25 cellular contexts compared by ENCODE assay signal in the genomic region with DNA sequence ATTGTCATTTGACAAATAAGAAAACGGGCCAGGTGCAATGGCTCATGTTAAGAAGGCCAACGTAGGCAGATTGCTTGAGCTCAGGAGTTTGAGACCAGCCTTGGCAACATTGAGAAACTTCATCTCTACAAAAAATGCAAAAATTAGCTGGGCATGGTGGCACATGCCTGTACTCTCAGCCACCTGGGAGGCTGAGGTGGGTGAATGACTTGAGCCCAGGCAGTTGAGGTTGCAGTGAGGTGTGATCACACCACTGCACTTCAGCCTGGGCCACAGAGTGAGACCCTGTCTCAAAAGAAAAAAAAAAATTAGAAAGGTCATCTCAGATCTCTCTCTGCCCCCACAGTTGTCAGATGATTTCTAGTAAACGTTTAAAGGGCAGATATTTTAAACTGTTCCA.
"Had no signal": no experiment of that assay in that cellular context is flagged by ENCODE, and none has a peak within 500 bp of the region (broad histone marks: within the 10 kb centered on the region; RNA-seq: fewer than 3 reads in every experiment).

No MANE protein-coding gene starts in this region.

- DNase-seq: activated CD4-positive, alpha-beta T cell treated with anti-CD3 and anti-CD28 coated beads for 1 hour; activated CD4-positive, alpha-beta T cell treated with anti-CD3 and anti-CD28 coated beads, Interleukin-2, amount 50 U/mL, for 1 hour; activated CD8-positive, alpha-beta T cell treated with anti-CD3 and anti-CD28 coated beads for 36 hours; activated T-cell treated with anti-CD3 and anti-CD28 coated beads, Interleukin-2, amount 50 U/mL, for 4 hours; anterior cingulate cortex; dorsolateral prefrontal cortex; effector memory CD4-positive, alpha-beta T cell; foreskin fibroblast; heart right ventricle; left ventricle myocardium inferior; mucosa of descending colon; stimulated activated CD4-positive, alpha-beta T cell treated with anti-CD3 and anti-CD28 coated beads, Interleukin-12 subunit alpha, Interleukin-12 subunit beta, amount 100 ng/mL, for 4 hours; stimulated activated CD4-positive, alpha-beta T cell treated with anti-CD3 and anti-CD28 coated beads, Interleukin-4, amount 100 ng/mL, for 1 hour; stomach; T-helper 2 cell; transverse colon had no signal

- H3K4me3 ChIP-seq: cardiac muscle cell, coronary artery, dorsolateral prefrontal cortex, heart right ventricle, left ventricle myocardium inferior, lung, mucosa of descending colon, skin epidermis, stomach, suprapubic skin, transverse colon had no signal

- H3K27ac Mint-ChIP-seq: activated CD8-positive, alpha-beta T cell treated with anti-CD3 and anti-CD28 coated beads for 36 hours; activated naive CD4-positive, alpha-beta T cell treated with anti-CD3 and anti-CD28 coated beads, Interleukin-2, amount 50 U/mL, for 24 hours; activated T-helper 2 cell treated with anti-CD3 and anti-CD28 coated beads, Interferon-gamma antibody, Interleukin-2, Interleukin-4, amounts not matched to agents 10 μg/mL and 5 μg/mL and 100 μg/mL, durations not matched to agents 14 hours and 24 hours and 36 hours had no signal

- H3K36me3 ChIP-seq: cardiac muscle cell, heart right ventricle, left ventricle myocardium inferior, suprapubic skin, transverse colon had no signal

- H3K4me3 Mint-ChIP-seq: activated CD8-positive, alpha-beta T cell treated with anti-CD3 and anti-CD28 coated beads for 36 hours; activated T-cell treated with anti-CD3 and anti-CD28 coated beads, Interleukin-2, amount 50 U/mL, for 4 hours had no signal

- ATAC-seq: activated CD8-positive, alpha-beta T cell treated with anti-CD3 and anti-CD28 coated beads for 36 hours; activated T-cell treated with anti-CD3 and anti-CD28 coated beads, Interleukin-2, amount 50 U/mL, for 4 hours; esophagus mucosa; heart right ventricle; mucosa of descending colon; sciatic nerve had no signal

- H3K36me3 Mint-ChIP-seq: activated naive CD4-positive, alpha-beta T cell treated with anti-CD3 and anti-CD28 coated beads, Interleukin-2, amount 50 U/mL, for 24 hours had no signal

- H3K9me3 Mint-ChIP-seq: activated CD8-positive, alpha-beta T cell treated with anti-CD3 and anti-CD28 coated beads for 36 hours had no signal

- H3K27me3 ChIP-seq: cardiac muscle cell, dorsolateral prefrontal cortex, heart right ventricle, stomach, suprapubic skin, transverse colon had no signal
